17 cellular contexts compared by ENCODE assay signal in the genomic region with DNA sequence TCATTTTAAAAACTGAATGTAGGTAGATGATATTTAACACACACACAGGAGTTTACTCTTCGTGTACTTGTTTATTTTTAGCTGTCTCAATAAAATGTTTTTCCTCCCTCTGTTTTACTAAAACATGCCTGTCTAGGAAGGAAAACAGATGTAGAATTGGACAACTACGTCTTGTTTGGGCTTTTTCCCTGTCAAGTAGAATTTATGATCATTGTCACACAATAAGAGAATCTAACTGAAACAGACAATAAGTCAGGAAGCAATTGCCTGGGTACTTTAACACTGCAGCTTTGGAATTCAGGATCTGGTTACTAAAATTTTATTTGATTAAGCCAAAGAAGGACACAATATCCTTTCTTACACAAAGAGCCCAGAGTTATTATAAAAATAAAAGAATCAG.
"Had no signal": no experiment of that assay in that cellular context is flagged by ENCODE, and none has a peak within 500 bp of the region (broad histone marks: within the 10 kb centered on the region; RNA-seq: fewer than 3 reads in every experiment).

No MANE protein-coding gene starts in this region.

- DNase-seq: activated CD4-positive, alpha-beta T cell treated with anti-CD3 and anti-CD28 coated beads, Interleukin-2, amount 50 U/mL, for 1 hour; activated naive CD4-positive, alpha-beta T cell treated with anti-CD3 and anti-CD28 coated beads for 36 hours; activated naive CD8-positive, alpha-beta T cell treated with anti-CD3 and anti-CD28 coated beads, Interleukin-2, amount 50 U/mL, for 24 hours; aorta; erythroblast; islet precursor cell; mammary epithelial cell; naive B cell; pancreas; stimulated activated CD4-positive, alpha-beta T cell treated with anti-CD3 and anti-CD28 coated beads, Interleukin-2, amount 100 ng/mL, for 48 hours; T-helper 9 cell; thyroid gland had no signal

- ATAC-seq: activated naive CD8-positive, alpha-beta T cell treated with anti-CD3 and anti-CD28 coated beads, Interleukin-2, amount 50 U/mL, for 24 hours; left lobe of liver; pancreas; stimulated activated memory B cell treated with anti-CD40 and anti-IgM and Interleukin-4, amounts not matched to agents 10 μg/mL and 1 μg/mL and 100 μg/mL, for 72 hours had no signal

- H3K27ac ChIP-seq: breast epithelium, hepatocyte, pancreas, thyroid gland had no signal

- H3K4me1 ChIP-seq: breast epithelium, pancreas, thyroid gland had no signal

- FAIRE-seq: pancreas had no signal

- H2AFZ ChIP-seq: hepatocyte had no signal

- H3K4me3 Mint-ChIP-seq: activated naive CD4-positive, alpha-beta T cell treated with anti-CD3 and anti-CD28 coated beads for 36 hours; activated naive CD8-positive, alpha-beta T cell treated with anti-CD3 and anti-CD28 coated beads, Interleukin-2, amount 50 U/mL, for 24 hours; naive B cell; stimulated activated memory B cell treated with anti-CD40 and anti-IgM and Interleukin-4, amounts not matched to agents 10 μg/mL and 1 μg/mL and 100 μg/mL, for 72 hours had no signal

- H3K9me3 ChIP-seq: breast epithelium, pancreas, thyroid gland had no signal

- H3K4me1 Mint-ChIP-seq: activated naive CD8-positive, alpha-beta T cell treated with anti-CD3 and anti-CD28 coated beads, Interleukin-2, amount 50 U/mL, for 24 hours; naive B cell; stimulated activated memory B cell treated with anti-CD40 and anti-IgM and Interleukin-4, amounts not matched to agents 10 μg/mL and 1 μg/mL and 100 μg/mL, for 72 hours had no signal

- H3K79me2 ChIP-seq: hepatocyte had no signal

- H3K4me2 ChIP-seq: hepatocyte had no signal

- H3K36me3 ChIP-seq: breast epithelium, pancreas, thyroid gland had no signal

- H3K36me3 Mint-ChIP-seq: naive B cell; stimulated activated memory B cell treated with anti-CD40 and anti-IgM and Interleukin-4, amounts not matched to agents 10 μg/mL and 1 μg/mL and 100 μg/mL, for 72 hours had no signal

- H3K9me3 Mint-ChIP-seq: activated naive CD4-positive, alpha-beta T cell treated with anti-CD3 and anti-CD28 coated beads for 36 hours; activated naive CD8-positive, alpha-beta T cell treated with anti-CD3 and anti-CD28 coated beads, Interleukin-2, amount 50 U/mL, for 24 hours; activated T-helper 2 cell treated with anti-CD3 and anti-CD28 coated beads, Interferon-gamma antibody, Interleukin-2, Interleukin-4, amounts not matched to agents 10 μg/mL and 5 μg/mL and 100 μg/mL, durations not matched to agents 14 hours and 24 hours and 36 hours; naive B cell; stimulated activated memory B cell treated with anti-CD40 and anti-IgM and Interleukin-4, amounts not matched to agents 10 μg/mL and 1 μg/mL and 100 μg/mL, for 72 hours had no signal

- H3K27ac Mint-ChIP-seq: activated naive CD4-positive, alpha-beta T cell treated with anti-CD3 and anti-CD28 coated beads for 36 hours; activated naive CD8-positive, alpha-beta T cell treated with anti-CD3 and anti-CD28 coated beads, Interleukin-2, amount 50 U/mL, for 24 hours; activated T-helper 2 cell treated with anti-CD3 and anti-CD28 coated beads, Interferon-gamma antibody, Interleukin-2, Interleukin-4, amounts not matched to agents 10 μg/mL and 5 μg/mL and 100 μg/mL, durations not matched to agents 14 hours and 24 hours and 36 hours; naive B cell; stimulated activated memory B cell treated with anti-CD40 and anti-IgM and Interleukin-4, amounts not matched to agents 10 μg/mL and 1 μg/mL and 100 μg/mL, for 72 hours had no signal

- H3K27me3 ChIP-seq: breast epithelium, hepatocyte, pancreas, thyroid gland had no signal

- H3K4me3 ChIP-seq: breast epithelium, hepatocyte, pancreas, thyroid gland had no signal
